Comparison of ENCODE assay signal across 1 cellular context in the genomic region with DNA sequence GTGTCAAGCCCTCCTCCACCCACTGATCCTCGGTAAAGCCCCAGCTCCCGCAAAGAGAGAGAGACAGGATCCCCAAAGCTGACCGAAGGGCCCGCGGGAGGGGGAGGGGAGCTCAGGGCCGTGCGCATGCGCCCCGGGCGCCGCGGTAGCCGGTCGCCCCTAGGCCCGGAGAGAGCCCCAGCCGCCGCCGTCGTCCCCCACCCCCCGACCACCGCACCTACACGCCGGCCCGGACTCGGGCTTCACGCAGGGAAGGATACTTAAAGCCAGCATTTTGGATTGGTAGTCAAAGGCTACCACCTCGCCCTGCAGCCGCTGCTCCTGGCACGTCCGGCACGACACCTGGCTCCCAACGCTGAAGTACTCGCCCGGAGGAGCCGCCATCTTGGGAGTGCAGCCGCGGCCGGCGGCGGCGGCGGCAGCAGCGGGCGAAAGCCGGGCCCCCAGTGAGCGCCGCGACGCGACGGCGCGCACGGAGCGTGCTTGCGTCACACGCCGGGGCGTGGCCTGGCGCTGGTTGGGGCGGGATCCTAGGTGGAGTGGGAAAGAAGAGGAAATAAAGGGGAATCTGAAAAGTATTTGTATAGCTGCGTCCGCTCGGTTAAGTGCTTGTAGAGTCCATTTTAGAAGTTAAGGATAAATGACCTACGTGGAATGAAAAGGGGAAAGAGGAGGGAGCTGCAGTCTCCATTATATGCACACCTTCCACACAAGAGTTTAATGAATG.
A peak's percentile ranks its signal among the peaks of the same experiment; 100 is the strongest.
TF ChIP-seq lines count a peak whose summit lies in the region.

A gene (minus strand): TSS at position 468 of the 727 bp plus-strand sequence. CDS start 84 bp downstream, at position 384.

TF ChIP-seq in HepG2, 621 proteins besides CTCF, POLR2A, EP300 and RAD21 (continued from another document and continues in another):
- TF ChIP-seq, protein P1, sequence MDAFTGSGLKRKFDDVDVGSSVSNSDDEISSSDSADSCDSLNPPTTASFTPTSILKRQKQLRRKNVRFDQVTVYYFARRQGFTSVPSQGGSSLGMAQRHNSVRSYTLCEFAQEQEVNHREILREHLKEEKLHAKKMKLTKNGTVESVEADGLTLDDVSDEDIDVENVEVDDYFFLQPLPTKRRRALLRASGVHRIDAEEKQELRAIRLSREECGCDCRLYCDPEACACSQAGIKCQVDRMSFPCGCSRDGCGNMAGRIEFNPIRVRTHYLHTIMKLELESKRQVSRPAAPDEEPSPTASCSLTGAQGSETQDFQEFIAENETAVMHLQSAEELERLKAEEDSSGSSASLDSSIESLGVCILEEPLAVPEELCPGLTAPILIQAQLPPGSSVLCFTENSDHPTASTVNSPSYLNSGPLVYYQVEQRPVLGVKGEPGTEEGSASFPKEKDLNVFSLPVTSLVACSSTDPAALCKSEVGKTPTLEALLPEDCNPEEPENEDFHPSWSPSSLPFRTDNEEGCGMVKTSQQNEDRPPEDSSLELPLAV (CRISPR knock-in tag; conservative IDR thresholded peaks at IDR 0.05; ENCODE audit: low read depth), result no peak; the same call in 1 of the 2 replicates
- TF ChIP-seq ZNF598 (CRISPR knock-in tag; IDR thresholded peaks at IDR 0.05; ENCODE audit: borderline replicate concordance) (no peak), ZSCAN25 (CRISPR knock-in tag; IDR thresholded peaks at IDR 0.05) (peak; percentile 69), SP1 (IDR thresholded peaks at IDR 0.05) (no peak), SP1 (CRISPR knock-in tag; IDR thresholded peaks at IDR 0.05) (peak; percentile 73), ARHGAP35 (CRISPR knock-in tag; IDR thresholded peaks at IDR 0.05; ENCODE audit: borderline replicate concordance) (no peak), ZNF629 (CRISPR knock-in tag; conservative IDR thresholded peaks at IDR 0.05) (0 out of 2 replicates have a peak, but pooled peaks have one; percentile 3), ZNF839 (CRISPR knock-in tag; IDR thresholded peaks at IDR 0.05; ENCODE audit: borderline replicate concordance) (peak; percentile 53; the same call in 1 of the 2 replicates), ZFY (CRISPR knock-in tag; IDR thresholded peaks at IDR 0.05) (peak; percentile 85), SALL2 (CRISPR knock-in tag; IDR thresholded peaks at IDR 0.05) (peak; percentile 67; the same call in 1 of the 2 replicates), KLF16 (CRISPR knock-in tag; IDR thresholded peaks at IDR 0.05) (no peak; a peak in 1 of 4 replicates), ZNF749 (CRISPR knock-in tag; IDR thresholded peaks at IDR 0.05; ENCODE audit: borderline replicate concordance) (0 out of 2 replicates have a peak, but pooled peaks have one; percentile 45), TEAD3 (CRISPR knock-in tag; optimal IDR thresholded peaks at IDR 0.05; ENCODE audit: borderline replicate concordance) (no peak), XRCC5 (optimal IDR thresholded peaks at IDR 0.05; ENCODE audit: low read length) (peak; percentile 77), GABPB1 (CRISPR knock-in tag; IDR thresholded peaks at IDR 0.05) (peak; percentile 37), MEIS1 (CRISPR knock-in tag; IDR thresholded peaks at IDR 0.05; ENCODE audit: borderline replicate concordance) (0 out of 2 replicates have a peak, but pooled peaks have one; percentile 45), ZNF205 (CRISPR knock-in tag; IDR thresholded peaks at IDR 0.05) (no peak), SAP130 (CRISPR knock-in tag; IDR thresholded peaks at IDR 0.05; ENCODE audit: low read depth) (peak; percentile 73), HDAC2 (CRISPR knock-in tag; IDR thresholded peaks at IDR 0.05) (no peak), SRSF4 (IDR thresholded peaks at IDR 0.05; ENCODE audit: low read depth, low read length, poor library complexity, severe bottlenecking) (no peak), RFXAP (CRISPR knock-in tag; IDR thresholded peaks at IDR 0.05; ENCODE audit: borderline replicate concordance) (peak; percentile 48; the same call in 1 of the 2 replicates), NFRKB (IDR thresholded peaks at IDR 0.05) (peak; percentile 63; the same call in 1 of the 2 replicates), ZNF441 (CRISPR knock-in tag; IDR thresholded peaks at IDR 0.05; ENCODE audit: borderline replicate concordance) (no peak), FOSL1 (CRISPR knock-in tag; IDR thresholded peaks at IDR 0.05; ENCODE audit: borderline replicate concordance) (no peak), ZNF891 (CRISPR knock-in tag; IDR thresholded peaks at IDR 0.05) (peak; percentile 74; the same call in 1 of the 2 replicates)
- TF ChIP-seq, protein P2, sequence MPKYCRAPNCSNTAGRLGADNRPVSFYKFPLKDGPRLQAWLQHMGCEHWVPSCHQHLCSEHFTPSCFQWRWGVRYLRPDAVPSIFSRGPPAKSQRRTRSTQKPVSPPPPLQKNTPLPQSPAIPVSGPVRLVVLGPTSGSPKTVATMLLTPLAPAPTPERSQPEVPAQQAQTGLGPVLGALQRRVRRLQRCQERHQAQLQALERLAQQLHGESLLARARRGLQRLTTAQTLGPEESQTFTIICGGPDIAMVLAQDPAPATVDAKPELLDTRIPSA (CRISPR knock-in tag; IDR thresholded peaks at IDR 0.05; ENCODE audit: borderline replicate concordance), result 0 out of 2 replicates have a peak, but pooled peaks have one; percentile 38
- TF ChIP-seq, protein P3, sequence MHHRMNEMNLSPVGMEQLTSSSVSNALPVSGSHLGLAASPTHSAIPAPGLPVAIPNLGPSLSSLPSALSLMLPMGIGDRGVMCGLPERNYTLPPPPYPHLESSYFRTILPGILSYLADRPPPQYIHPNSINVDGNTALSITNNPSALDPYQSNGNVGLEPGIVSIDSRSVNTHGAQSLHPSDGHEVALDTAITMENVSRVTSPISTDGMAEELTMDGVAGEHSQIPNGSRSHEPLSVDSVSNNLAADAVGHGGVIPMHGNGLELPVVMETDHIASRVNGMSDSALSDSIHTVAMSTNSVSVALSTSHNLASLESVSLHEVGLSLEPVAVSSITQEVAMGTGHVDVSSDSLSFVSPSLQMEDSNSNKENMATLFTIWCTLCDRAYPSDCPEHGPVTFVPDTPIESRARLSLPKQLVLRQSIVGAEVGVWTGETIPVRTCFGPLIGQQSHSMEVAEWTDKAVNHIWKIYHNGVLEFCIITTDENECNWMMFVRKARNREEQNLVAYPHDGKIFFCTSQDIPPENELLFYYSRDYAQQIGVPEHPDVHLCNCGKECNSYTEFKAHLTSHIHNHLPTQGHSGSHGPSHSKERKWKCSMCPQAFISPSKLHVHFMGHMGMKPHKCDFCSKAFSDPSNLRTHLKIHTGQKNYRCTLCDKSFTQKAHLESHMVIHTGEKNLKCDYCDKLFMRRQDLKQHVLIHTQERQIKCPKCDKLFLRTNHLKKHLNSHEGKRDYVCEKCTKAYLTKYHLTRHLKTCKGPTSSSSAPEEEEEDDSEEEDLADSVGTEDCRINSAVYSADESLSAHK (CRISPR knock-in tag; IDR thresholded peaks at IDR 0.05; ENCODE audit: borderline replicate concordance), result no peak
- TF ChIP-seq, protein P4, sequence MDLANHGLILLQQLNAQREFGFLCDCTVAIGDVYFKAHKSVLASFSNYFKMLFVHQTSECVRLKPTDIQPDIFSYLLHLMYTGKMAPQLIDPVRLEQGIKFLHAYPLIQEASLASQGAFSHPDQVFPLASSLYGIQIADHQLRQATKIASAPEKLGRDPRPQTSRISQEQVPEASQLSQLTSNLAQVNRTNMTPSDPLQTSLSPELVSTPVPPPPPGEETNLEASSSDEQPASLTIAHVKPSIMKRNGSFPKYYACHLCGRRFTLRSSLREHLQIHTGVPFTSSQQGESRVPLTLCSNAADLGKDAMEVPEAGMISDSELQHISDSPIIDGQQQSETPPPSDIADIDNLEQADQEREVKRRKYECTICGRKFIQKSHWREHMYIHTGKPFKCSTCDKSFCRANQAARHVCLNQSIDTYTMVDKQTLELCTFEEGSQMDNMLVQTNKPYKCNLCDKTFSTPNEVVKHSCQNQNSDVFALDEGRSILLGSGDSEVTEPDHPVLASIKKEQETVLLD (CRISPR knock-in tag; IDR thresholded peaks at IDR 0.05; ENCODE audit: low read depth), result peak; percentile 99
- TF ChIP-seq, protein P5, sequence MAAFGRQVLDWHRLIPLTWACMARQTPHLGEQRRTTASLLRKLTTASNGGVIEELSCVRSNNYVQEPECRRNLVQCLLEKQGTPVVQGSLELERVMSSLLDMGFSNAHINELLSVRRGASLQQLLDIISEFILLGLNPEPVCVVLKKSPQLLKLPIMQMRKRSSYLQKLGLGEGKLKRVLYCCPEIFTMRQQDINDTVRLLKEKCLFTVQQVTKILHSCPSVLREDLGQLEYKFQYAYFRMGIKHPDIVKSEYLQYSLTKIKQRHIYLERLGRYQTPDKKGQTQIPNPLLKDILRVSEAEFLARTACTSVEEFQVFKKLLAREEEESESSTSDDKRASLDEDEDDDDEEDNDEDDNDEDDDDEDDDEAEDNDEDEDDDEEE (CRISPR knock-in tag; IDR thresholded peaks at IDR 0.05), result no peak
- TF ChIP-seq, protein P6, sequence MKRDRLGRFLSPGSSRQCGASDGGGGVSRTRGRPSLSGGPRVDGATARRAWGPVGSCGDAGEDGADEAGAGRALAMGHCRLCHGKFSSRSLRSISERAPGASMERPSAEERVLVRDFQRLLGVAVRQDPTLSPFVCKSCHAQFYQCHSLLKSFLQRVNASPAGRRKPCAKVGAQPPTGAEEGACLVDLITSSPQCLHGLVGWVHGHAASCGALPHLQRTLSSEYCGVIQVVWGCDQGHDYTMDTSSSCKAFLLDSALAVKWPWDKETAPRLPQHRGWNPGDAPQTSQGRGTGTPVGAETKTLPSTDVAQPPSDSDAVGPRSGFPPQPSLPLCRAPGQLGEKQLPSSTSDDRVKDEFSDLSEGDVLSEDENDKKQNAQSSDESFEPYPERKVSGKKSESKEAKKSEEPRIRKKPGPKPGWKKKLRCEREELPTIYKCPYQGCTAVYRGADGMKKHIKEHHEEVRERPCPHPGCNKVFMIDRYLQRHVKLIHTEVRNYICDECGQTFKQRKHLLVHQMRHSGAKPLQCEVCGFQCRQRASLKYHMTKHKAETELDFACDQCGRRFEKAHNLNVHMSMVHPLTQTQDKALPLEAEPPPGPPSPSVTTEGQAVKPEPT (CRISPR knock-in tag; IDR thresholded peaks at IDR 0.05; ENCODE audit: low read depth), result peak; percentile 78
- TF ChIP-seq, protein P7, sequence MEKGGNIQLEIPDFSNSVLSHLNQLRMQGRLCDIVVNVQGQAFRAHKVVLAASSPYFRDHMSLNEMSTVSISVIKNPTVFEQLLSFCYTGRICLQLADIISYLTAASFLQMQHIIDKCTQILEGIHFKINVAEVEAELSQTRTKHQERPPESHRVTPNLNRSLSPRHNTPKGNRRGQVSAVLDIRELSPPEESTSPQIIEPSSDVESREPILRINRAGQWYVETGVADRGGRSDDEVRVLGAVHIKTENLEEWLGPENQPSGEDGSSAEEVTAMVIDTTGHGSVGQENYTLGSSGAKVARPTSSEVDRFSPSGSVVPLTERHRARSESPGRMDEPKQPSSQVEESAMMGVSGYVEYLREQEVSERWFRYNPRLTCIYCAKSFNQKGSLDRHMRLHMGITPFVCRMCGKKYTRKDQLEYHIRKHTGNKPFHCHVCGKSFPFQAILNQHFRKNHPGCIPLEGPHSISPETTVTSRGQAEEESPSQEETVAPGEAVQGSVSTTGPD (CRISPR knock-in tag; IDR thresholded peaks at IDR 0.05), result no peak
- TF ChIP-seq, protein P8, sequence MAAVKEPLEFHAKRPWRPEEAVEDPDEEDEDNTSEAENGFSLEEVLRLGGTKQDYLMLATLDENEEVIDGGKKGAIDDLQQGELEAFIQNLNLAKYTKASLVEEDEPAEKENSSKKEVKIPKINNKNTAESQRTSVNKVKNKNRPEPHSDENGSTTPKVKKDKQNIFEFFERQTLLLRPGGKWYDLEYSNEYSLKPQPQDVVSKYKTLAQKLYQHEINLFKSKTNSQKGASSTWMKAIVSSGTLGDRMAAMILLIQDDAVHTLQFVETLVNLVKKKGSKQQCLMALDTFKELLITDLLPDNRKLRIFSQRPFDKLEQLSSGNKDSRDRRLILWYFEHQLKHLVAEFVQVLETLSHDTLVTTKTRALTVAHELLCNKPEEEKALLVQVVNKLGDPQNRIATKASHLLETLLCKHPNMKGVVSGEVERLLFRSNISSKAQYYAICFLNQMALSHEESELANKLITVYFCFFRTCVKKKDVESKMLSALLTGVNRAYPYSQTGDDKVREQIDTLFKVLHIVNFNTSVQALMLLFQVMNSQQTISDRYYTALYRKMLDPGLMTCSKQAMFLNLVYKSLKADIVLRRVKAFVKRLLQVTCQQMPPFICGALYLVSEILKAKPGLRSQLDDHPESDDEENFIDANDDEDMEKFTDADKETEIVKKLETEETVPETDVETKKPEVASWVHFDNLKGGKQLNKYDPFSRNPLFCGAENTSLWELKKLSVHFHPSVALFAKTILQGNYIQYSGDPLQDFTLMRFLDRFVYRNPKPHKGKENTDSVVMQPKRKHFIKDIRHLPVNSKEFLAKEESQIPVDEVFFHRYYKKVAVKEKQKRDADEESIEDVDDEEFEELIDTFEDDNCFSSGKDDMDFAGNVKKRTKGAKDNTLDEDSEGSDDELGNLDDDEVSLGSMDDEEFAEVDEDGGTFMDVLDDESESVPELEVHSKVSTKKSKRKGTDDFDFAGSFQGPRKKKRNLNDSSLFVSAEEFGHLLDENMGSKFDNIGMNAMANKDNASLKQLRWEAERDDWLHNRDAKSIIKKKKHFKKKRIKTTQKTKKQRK (IDR thresholded peaks at IDR 0.05; ENCODE audit: low read length), result no peak
- TF ChIP-seq, protein P9, sequence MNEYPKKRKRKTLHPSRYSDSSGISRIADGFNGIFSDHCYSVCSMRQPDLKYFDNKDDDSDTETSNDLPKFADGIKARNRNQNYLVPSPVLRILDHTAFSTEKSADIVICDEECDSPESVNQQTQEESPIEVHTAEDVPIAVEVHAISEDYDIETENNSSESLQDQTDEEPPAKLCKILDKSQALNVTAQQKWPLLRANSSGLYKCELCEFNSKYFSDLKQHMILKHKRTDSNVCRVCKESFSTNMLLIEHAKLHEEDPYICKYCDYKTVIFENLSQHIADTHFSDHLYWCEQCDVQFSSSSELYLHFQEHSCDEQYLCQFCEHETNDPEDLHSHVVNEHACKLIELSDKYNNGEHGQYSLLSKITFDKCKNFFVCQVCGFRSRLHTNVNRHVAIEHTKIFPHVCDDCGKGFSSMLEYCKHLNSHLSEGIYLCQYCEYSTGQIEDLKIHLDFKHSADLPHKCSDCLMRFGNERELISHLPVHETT (CRISPR knock-in tag; conservative IDR thresholded peaks at IDR 0.05), result peak; percentile 80
- TF ChIP-seq, protein P10, sequence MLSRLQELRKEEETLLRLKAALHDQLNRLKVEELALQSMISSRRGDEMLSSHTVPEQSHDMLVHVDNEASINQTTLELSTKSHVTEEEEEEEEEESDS (CRISPR knock-in tag; IDR thresholded peaks at IDR 0.05; ENCODE audit: borderline replicate concordance), result no peak
